In genomic region chr14:64943556-64943955, GRCh38 we compare ENCODE assay signal across 17 cellular contexts. TPM values are rescaled to one million over a fixed set of nuclear protein-coding genes. Genes with fewer than 3 reads are reported as not detected.
DNase-seq lines count a peak whose midpoint lies in the region; ATAC-seq, FAIRE-seq and TF ChIP-seq lines count a peak whose summit lies in the region.
"Had no signal": no experiment of that assay in that cellular context is flagged by ENCODE, and none has a peak within 500 bp of the region (broad histone marks: within the 10 kb centered on the region; RNA-seq: fewer than 3 reads in every experiment).

No MANE protein-coding gene starts in this region.

- H3K36me3 ChIP-seq in right atrium auricular region (peaks cover 11% of the 10 kb centered on the region), astrocyte (ENCODE audit: insufficient read depth, low read length) (no peaks in the 10 kb centered on the region)

- H3K4me3 ChIP-seq in right atrium auricular region (no peak overlapping the region), right cardiac atrium (ENCODE audit: low read length) (no peak overlapping the region), astrocyte (ENCODE audit: insufficient read depth, low read depth, low read length) (no peak overlapping the region), lower leg skin (ENCODE audit: low read depth, poor library complexity, severe bottlenecking) (no peak overlapping the region)
- H3K4me3 ChIP-seq: tibial artery had no signal

- no peak for FAIRE-seq in astrocyte (lab: Jason Lieb, UNC)
- FAIRE-seq: RCC 7860 had no signal

- DNase-seq in right atrium auricular region (ENCODE audit: low spot score) (peak; percentile 46), right cardiac atrium (no peak), astrocyte (ENCODE audit: low read depth) (no peak), lower leg skin (ENCODE audit: low spot score in 2 of 2) (peak; percentile 10 to 67), DMS 273 treated with DMSO at 0.1 percent for 48 hours (lab: John Stamatoyannopoulos, UW) (no peak)
- DNase-seq: activated CD4-positive, CD25-positive, alpha-beta regulatory T cell; anterior cingulate cortex; DMS153; NCI-H1694; stimulated activated CD4-positive, alpha-beta T cell treated with anti-CD3 and anti-CD28 coated beads, Interleukin-2, amount 100 ng/mL, for 48 hours; SW 1271; tibial artery had no signal

- H3K27me3 Mint-ChIP-seq in astrocyte (ENCODE audit: low read depth, unreplicated experiment) = no peaks in the 10 kb centered on the region

- WGBS in right cardiac atrium = 78% methylated on average over 6 of the region's 6 CpGs
- 71 to 82% methylated on average over 6 of the region's 6 CpGs for WGBS in lower leg skin, 2 donors

- no peaks in the 10 kb centered on the region for H3K9me3 Mint-ChIP-seq in astrocyte (ENCODE audit: unreplicated experiment)

- ATAC-seq in right cardiac atrium (no peak), GM21576 (IDR thresholded peaks at IDR 0.05; ENCODE audit: unreplicated experiment) (no peak), HG02981 (IDR thresholded peaks at IDR 0.05; ENCODE audit: unreplicated experiment) (no peak), GM21717 (IDR thresholded peaks at IDR 0.05; ENCODE audit: unreplicated experiment) (no peak)

- peaks cover 10% of the 10 kb centered on the region for H4K20me1 ChIP-seq in astrocyte (ENCODE audit: insufficient read depth, low read length)

- no peaks in the 10 kb centered on the region for H3K79me2 ChIP-seq in astrocyte (ENCODE audit: insufficient read depth, low read length)

- H3K9me3 ChIP-seq in right atrium auricular region (no peaks in the 10 kb centered on the region), right cardiac atrium (ENCODE audit: control insufficient read depth, low read length) (no peaks in the 10 kb centered on the region), astrocyte (ENCODE audit: insufficient read depth, low read depth, low read length) (no peaks in the 10 kb centered on the region)
- H3K9me3 ChIP-seq: tibial artery had no signal

- H3K4me1 ChIP-seq in right atrium auricular region = peaks cover 0 to 8% of the 10 kb centered on the region in 2 donors
- H3K4me1 ChIP-seq in right cardiac atrium (ENCODE audit: control insufficient read depth, insufficient read depth, low read length) = no peaks in the 10 kb centered on the region
- H3K4me1 ChIP-seq in astrocyte (ENCODE audit: insufficient read depth, low read length) = no peaks in the 10 kb centered on the region
- H3K4me1 ChIP-seq: tibial artery had no signal

- TF ChIP-seq POLR2A in lower leg skin (IDR thresholded peaks at IDR 0.05) = no peak

- intact Hi-C loops in right cardiac atrium (cut with DNase I) = no loop called here
- intact Hi-C loops in lower leg skin (cut with DNase I; ENCODE audit: low total_unique reads) = no loop called here

- no peak overlapping the region for H3K4me2 ChIP-seq in astrocyte (ENCODE audit: low read length)

- peaks cover 2% of the 10 kb centered on the region for H3K4me1 Mint-ChIP-seq in astrocyte (ENCODE audit: low read depth, unreplicated experiment)

- no peak overlapping the region for H3K4me3 Mint-ChIP-seq in astrocyte (ENCODE audit: unreplicated experiment)

- no peak for TF ChIP-seq CTCF in right atrium auricular region (IDR thresholded peaks at IDR 0.05)
- no peak for TF ChIP-seq CTCF in astrocyte (IDR thresholded peaks at IDR 0.05; ENCODE audit: insufficient read depth, low read depth, low read length)
- TF ChIP-seq CTCF in lower leg skin (IDR thresholded peaks at IDR 0.05) = no peak

- H2AFZ ChIP-seq in astrocyte (ENCODE audit: low read depth, low read length) = no peak overlapping the region

- H3K27me3 ChIP-seq in right atrium auricular region (no peaks in the 10 kb centered on the region), right cardiac atrium (ENCODE audit: control insufficient read depth, insufficient read depth) (no peaks in the 10 kb centered on the region), astrocyte (ENCODE audit: insufficient read depth, low read length) (no peaks in the 10 kb centered on the region)
- H3K27me3 ChIP-seq: tibial artery had no signal

- H3K27ac Mint-ChIP-seq in astrocyte (ENCODE audit: unreplicated experiment) = peak overlapping the region; percentile 18

- H3K9ac ChIP-seq in astrocyte (ENCODE audit: low read length) = no peak overlapping the region

- H3K36me3 Mint-ChIP-seq in astrocyte (ENCODE audit: low read depth, unreplicated experiment) = peaks cover 28% of the 10 kb centered on the region

- H3K27ac ChIP-seq in right atrium auricular region (no peak overlapping the region), right cardiac atrium (ENCODE audit: low read length) (no peak overlapping the region), astrocyte (ENCODE audit: low read depth, low read length) (no peak overlapping the region)
- H3K27ac ChIP-seq: tibial artery had no signal

RNA-seq across cellular contexts. Expression of gene GPX2, which starts 1.0 kb away (rescaled TPM):
- total RNA-seq in right atrium auricular region = not detected
- total RNA-seq in right cardiac atrium = not detected
- polyA plus RNA-seq in right cardiac atrium = 0.23 TPM
- not detected in 2 replicates for total RNA-seq in astrocyte
- total RNA-seq in lower leg skin = 10 to 100 TPM in 3 of 4 donors, 1 to 10 TPM in 1; 1.9 to 37.6 (median 21.0) TPM
- total RNA-seq: fibroblast of lung had no signal
- polyA plus RNA-seq: fibroblast of lung had no signal

RNA-seq across cellular contexts. Expression of gene RAB15, which starts 28.6 kb away (rescaled TPM):
- total RNA-seq in right atrium auricular region = 10 to 100 TPM in 1 of 2 donors, 1 to 10 TPM in 1; 9.8 to 69.0 TPM
- total RNA-seq in right cardiac atrium = 10 to 100 TPM; 12.7 to 48.1 (median 16.9) TPM
- 29.5 TPM for polyA plus RNA-seq in right cardiac atrium
- total RNA-seq in astrocyte = 32.1 and 36.3 TPM in 2 replicates
- 1 to 10 TPM; 5.5 to 9.4 (median 7.2) TPM for total RNA-seq in lower leg skin

RNA-seq across cellular contexts. Expression of gene CHURC1, which starts 29.3 kb away (rescaled TPM):
- total RNA-seq in right atrium auricular region = 100 to 1,000 TPM in 1 of 2 donors, 10 to 100 TPM in 1; 70.9 to 102 TPM
- total RNA-seq in right cardiac atrium = 100 to 1,000 TPM in 1 of 4 donors, 10 to 100 TPM in 3; 78.6 to 114 (median 92.7) TPM
- 55.5 TPM for polyA plus RNA-seq in right cardiac atrium
- 45.3 and 48.1 TPM in 2 replicates for total RNA-seq in astrocyte
- total RNA-seq in lower leg skin = 10 to 100 TPM; 52.4 to 79.2 (median 63.8) TPM

RNA-seq across cellular contexts. Expression of gene FNTB, which starts 43.1 kb away (rescaled TPM):
- total RNA-seq in right atrium auricular region (10 to 100 TPM; 11.2 to 14.2 TPM), right cardiac atrium (10 to 100 TPM; 10.6 to 20.7 (median 15.3) TPM), astrocyte (19.9 and 20.0 TPM in 2 replicates), lower leg skin (10 to 100 TPM; 34.0 to 48.6 (median 38.8) TPM)
- 14.9 TPM for polyA plus RNA-seq in right cardiac atrium

Comparison
In these comparisons a context has a peak if more than half of its experiments do, and no peak if none do; other contexts are left out.
1. DNase-seq: peak in right atrium auricular region (single experiment) and lower leg skin (2 of 2); none in right cardiac atrium (0 of 3), astrocyte (single experiment) and DMS 273 treated with DMSO at 0.1 percent for 48 hours (single experiment).